Comparison of ENCODE assay signal across 26 cellular contexts in the genomic region with DNA sequence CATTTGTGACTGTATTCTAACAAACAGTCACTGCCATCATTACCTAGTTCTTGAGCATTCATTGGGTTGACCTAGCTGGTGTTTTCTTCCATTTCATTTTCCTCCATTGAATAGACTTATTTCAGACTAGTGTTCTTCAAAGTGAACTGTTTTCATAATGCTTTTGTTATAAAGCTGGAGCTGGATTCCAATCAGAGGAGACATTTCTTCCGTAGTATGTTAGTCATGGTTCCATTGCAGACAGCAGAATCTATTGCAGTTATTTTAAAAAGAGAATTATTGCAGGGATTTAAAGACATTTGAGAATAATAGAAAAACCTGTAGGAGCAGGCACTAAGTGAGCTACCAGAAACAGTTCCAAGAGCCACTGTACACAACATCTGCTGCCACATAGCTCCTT.
"Had no signal": no experiment of that assay in that cellular context is flagged by ENCODE, and none has a peak within 500 bp of the region (broad histone marks: within the 10 kb centered on the region; RNA-seq: fewer than 3 reads in every experiment).

No MANE protein-coding gene starts in this region.

- H3K36me3 ChIP-seq: neural progenitor cell, stomach, thyroid gland, upper lobe of right lung had no signal

- H3K4me1 Mint-ChIP-seq: immature natural killer cell, memory B cell had no signal

- H3K4me3 Mint-ChIP-seq: activated T-cell treated with anti-CD3 and anti-CD28 coated beads, Interleukin-2, amount 50 U/mL, for 72 hours; immature natural killer cell; memory B cell; natural killer cell; neural progenitor cell; stimulated activated effector memory CD8-positive, alpha-beta T cell treated with anti-CD3 and anti-CD28 coated beads, Interleukin-12 subunit alpha, Interleukin-12 subunit beta, amount 100 ng/mL, for 72 hours had no signal

- H3K27me3 ChIP-seq: neural progenitor cell, stomach, thyroid gland, upper lobe of right lung had no signal

- H3K9ac ChIP-seq: neural progenitor cell had no signal

- DNase-seq: activated CD4-positive, alpha-beta T cell treated with anti-CD3 and anti-CD28 coated beads for 4 hours; activated CD4-positive, alpha-beta T cell treated with anti-CD3 and anti-CD28 coated beads, Interleukin-2, amount 50 U/mL, for 4 hours; activated naive CD4-positive, alpha-beta T cell; activated T-cell treated with anti-CD3 and anti-CD28 coated beads for 4 hours; activated T-cell treated with anti-CD3 and anti-CD28 coated beads, Interleukin-2, amount 50 U/mL, for 72 hours; aorta; caudate nucleus; cortex of kidney; head of caudate nucleus; hypothalamus; immature natural killer cell; natural killer cell; posterior cingulate gyrus; right cardiac atrium; stimulated activated CD4-positive, alpha-beta T cell treated with anti-CD3 and anti-CD28 coated beads, Interleukin-12 subunit alpha, Interleukin-12 subunit beta, amount 100 ng/mL, for 4 hours; stimulated activated CD4-positive, alpha-beta T cell treated with anti-CD3 and anti-CD28 coated beads, Interleukin-4, amount 100 ng/mL, for 1 hour; stomach; T-helper 9 cell; thyroid gland; upper lobe of right lung had no signal

- H3K9me3 Mint-ChIP-seq: activated naive CD4-positive, alpha-beta T cell treated with anti-CD3 and anti-CD28 coated beads, Interleukin-2, amount 50 U/mL, for 72 hours; activated T-cell treated with anti-CD3 and anti-CD28 coated beads, Interleukin-2, amount 50 U/mL, for 72 hours; immature natural killer cell; memory B cell; natural killer cell; neural progenitor cell; stimulated activated effector memory CD8-positive, alpha-beta T cell treated with anti-CD3 and anti-CD28 coated beads, Interleukin-12 subunit alpha, Interleukin-12 subunit beta, amount 100 ng/mL, for 72 hours had no signal

- H3K9me3 ChIP-seq: stomach, thyroid gland, upper lobe of right lung had no signal

- FAIRE-seq: endothelial cell of umbilical vein had no signal

- H3K4me3 ChIP-seq: neural progenitor cell, stomach, thyroid gland, upper lobe of right lung had no signal

- H3K36me3 Mint-ChIP-seq: immature natural killer cell, natural killer cell had no signal

- H2AFZ ChIP-seq: neural progenitor cell had no signal

- H3K27me3 Mint-ChIP-seq: memory B cell had no signal

- H3K27ac Mint-ChIP-seq: activated naive CD4-positive, alpha-beta T cell treated with anti-CD3 and anti-CD28 coated beads, Interleukin-2, amount 50 U/mL, for 72 hours; activated T-cell treated with anti-CD3 and anti-CD28 coated beads, Interleukin-2, amount 50 U/mL, for 72 hours; immature natural killer cell; memory B cell; natural killer cell; neural progenitor cell; stimulated activated effector memory CD8-positive, alpha-beta T cell treated with anti-CD3 and anti-CD28 coated beads, Interleukin-12 subunit alpha, Interleukin-12 subunit beta, amount 100 ng/mL, for 72 hours had no signal

- H3K27ac ChIP-seq: neural progenitor cell, stomach, thyroid gland, upper lobe of right lung, VCaP had no signal
